In the genomic region with DNA sequence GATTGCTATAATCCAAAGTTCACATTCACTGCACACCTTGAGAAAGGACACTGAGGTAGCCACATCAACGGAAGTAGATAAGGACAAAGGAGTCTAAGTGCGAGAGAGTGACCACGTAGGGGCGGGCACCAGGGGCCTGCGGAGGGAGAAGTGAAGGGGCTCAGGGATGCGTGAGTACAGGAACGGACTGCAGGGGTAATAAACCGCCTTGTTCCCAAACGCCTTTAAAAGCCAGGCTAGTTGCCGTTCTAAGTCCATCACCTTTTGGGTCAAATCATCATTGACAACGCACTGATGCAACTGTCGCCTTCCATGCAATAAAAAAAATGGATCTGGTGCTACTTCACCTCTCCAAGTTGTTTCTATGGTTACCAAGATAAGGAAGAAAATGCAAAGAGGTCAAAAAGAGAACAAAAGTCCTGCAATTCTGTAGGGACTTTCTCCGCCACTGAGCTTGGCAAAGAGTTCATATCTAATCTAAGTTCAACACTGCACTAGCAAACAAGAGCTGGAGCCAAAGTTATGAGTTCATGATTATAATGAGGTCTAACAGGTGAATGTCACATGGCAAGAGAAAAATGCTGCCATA, we compare ENCODE assay signal across 1 cellular context.
A peak's percentile ranks its signal among the peaks of the same experiment; 100 is the strongest.
TF ChIP-seq lines count a peak whose summit lies in the region.

No MANE protein-coding gene starts in this region.

TF ChIP-seq in K562, 482 proteins besides CTCF, POLR2A, EP300 and RAD21 (continued from another document and continues in another):
- TF ChIP-seq, protein P1, sequence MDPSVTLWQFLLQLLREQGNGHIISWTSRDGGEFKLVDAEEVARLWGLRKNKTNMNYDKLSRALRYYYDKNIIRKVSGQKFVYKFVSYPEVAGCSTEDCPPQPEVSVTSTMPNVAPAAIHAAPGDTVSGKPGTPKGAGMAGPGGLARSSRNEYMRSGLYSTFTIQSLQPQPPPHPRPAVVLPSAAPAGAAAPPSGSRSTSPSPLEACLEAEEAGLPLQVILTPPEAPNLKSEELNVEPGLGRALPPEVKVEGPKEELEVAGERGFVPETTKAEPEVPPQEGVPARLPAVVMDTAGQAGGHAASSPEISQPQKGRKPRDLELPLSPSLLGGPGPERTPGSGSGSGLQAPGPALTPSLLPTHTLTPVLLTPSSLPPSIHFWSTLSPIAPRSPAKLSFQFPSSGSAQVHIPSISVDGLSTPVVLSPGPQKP (CRISPR knock-in tag; IDR thresholded peaks at IDR 0.05) = no peak
- TF ChIP-seq SRSF3 (IDR thresholded peaks at IDR 0.05; ENCODE audit: insufficient read depth, low read length) (no peak), FOXJ2 (tag; IDR thresholded peaks at IDR 0.05) (no peak), PHF20 (IDR thresholded peaks at IDR 0.05; ENCODE audit: partially characterized antibody) (no peak), RBM39 (optimal IDR thresholded peaks at IDR 0.05; ENCODE audit: low read depth, low read length) (no peak), ZC3H8 (IDR thresholded peaks at IDR 0.05) (no peak), ARID1B (IDR thresholded peaks at IDR 0.05) (peak; percentile 74), RBM17 (IDR thresholded peaks at IDR 0.05; ENCODE audit: borderline replicate concordance, low read depth, low read length) (no peak), NFE2 (IDR thresholded peaks at IDR 0.05; ENCODE audit: low read depth) (0 out of 2 replicates have a peak, but pooled peaks have one; percentile 3), NCOR1 (IDR thresholded peaks at IDR 0.05) (peak; percentile 40; the same call in 1 of the 2 replicates), ETV5 (CRISPR knock-in tag; IDR thresholded peaks at IDR 0.05; ENCODE audit: low read depth) (no peak), ZC3H4 (CRISPR knock-in tag; IDR thresholded peaks at IDR 0.05; ENCODE audit: borderline replicate concordance) (no peak), SAP30 (IDR thresholded peaks at IDR 0.05; ENCODE audit: borderline replicate concordance, insufficient read depth, low read depth, low read length, poor library complexity, severe bottlenecking) (no peak), JUND (IDR thresholded peaks at IDR 0.05; ENCODE audit: borderline replicate concordance, low read depth, low read length) (peak; percentile 35; the same call in 1 of the 2 replicates), JUND (tag; IDR thresholded peaks at IDR 0.05; ENCODE audit: borderline replicate concordance, low read depth, low read length) (no peak; the same call in 2 of the 3 replicates), ADNP (tag; IDR thresholded peaks at IDR 0.05) (no peak), MYBL2 (IDR thresholded peaks at IDR 0.05; ENCODE audit: low read depth) (no peak), MYBL2 (CRISPR knock-in tag; IDR thresholded peaks at IDR 0.05; ENCODE audit: borderline replicate concordance) (no peak), LCOR (CRISPR knock-in tag; IDR thresholded peaks at IDR 0.05) (no peak), KDM5B (IDR thresholded peaks at IDR 0.05; ENCODE audit: insufficient replicate concordance, low read depth, low read length) (no peak), XRCC4 (IDR thresholded peaks at IDR 0.05; ENCODE audit: extremely low read depth, insufficient read depth, insufficient read length) (no peak), SMARCC2 (IDR thresholded peaks at IDR 0.05; ENCODE audit: low read depth) (no peak), ZNF507 (tag; conservative IDR thresholded peaks at IDR 0.05) (no peak), GTF2A2 (tag; IDR thresholded peaks at IDR 0.05) (no peak), KLF10 (CRISPR knock-in tag; IDR thresholded peaks at IDR 0.05) (no peak), FOXA3 (CRISPR knock-in tag; conservative IDR thresholded peaks at IDR 0.05 in 1 of 2, IDR thresholded peaks at IDR 0.05 in 1 of 2) (peak in 1 of 2 experiments; percentile 28; a peak in 1 of 4 replicates), ZNF175 (CRISPR knock-in tag; IDR thresholded peaks at IDR 0.05; ENCODE audit: low read depth) (no peak), ZFP1 (CRISPR knock-in tag; IDR thresholded peaks at IDR 0.05) (no peak), RUNX1 (IDR thresholded peaks at IDR 0.05; ENCODE audit: low read depth) (no peak), ZNF41 (CRISPR knock-in tag; conservative IDR thresholded peaks at IDR 0.05) (no peak), CBFA2T3 (IDR thresholded peaks at IDR 0.05) (peak; percentile 72)
- TF ChIP-seq, protein P2, sequence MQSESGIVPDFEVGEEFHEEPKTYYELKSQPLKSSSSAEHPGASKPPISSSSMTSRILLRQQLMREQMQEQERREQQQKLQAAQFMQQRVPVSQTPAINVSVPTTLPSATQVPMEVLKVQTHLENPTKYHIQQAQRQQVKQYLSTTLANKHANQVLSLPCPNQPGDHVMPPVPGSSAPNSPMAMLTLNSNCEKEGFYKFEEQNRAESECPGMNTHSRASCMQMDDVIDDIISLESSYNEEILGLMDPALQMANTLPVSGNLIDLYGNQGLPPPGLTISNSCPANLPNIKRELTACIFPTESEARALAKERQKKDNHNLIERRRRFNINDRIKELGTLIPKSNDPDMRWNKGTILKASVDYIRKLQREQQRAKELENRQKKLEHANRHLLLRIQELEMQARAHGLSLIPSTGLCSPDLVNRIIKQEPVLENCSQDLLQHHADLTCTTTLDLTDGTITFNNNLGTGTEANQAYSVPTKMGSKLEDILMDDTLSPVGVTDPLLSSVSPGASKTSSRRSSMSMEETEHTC (IDR thresholded peaks at IDR 0.05) = no peak
- TF ChIP-seq, protein P3, sequence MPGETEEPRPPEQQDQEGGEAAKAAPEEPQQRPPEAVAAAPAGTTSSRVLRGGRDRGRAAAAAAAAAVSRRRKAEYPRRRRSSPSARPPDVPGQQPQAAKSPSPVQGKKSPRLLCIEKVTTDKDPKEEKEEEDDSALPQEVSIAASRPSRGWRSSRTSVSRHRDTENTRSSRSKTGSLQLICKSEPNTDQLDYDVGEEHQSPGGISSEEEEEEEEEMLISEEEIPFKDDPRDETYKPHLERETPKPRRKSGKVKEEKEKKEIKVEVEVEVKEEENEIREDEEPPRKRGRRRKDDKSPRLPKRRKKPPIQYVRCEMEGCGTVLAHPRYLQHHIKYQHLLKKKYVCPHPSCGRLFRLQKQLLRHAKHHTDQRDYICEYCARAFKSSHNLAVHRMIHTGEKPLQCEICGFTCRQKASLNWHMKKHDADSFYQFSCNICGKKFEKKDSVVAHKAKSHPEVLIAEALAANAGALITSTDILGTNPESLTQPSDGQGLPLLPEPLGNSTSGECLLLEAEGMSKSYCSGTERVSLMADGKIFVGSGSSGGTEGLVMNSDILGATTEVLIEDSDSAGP (CRISPR knock-in tag; IDR thresholded peaks at IDR 0.05) = no peak
- TF ChIP-seq, protein P4, sequence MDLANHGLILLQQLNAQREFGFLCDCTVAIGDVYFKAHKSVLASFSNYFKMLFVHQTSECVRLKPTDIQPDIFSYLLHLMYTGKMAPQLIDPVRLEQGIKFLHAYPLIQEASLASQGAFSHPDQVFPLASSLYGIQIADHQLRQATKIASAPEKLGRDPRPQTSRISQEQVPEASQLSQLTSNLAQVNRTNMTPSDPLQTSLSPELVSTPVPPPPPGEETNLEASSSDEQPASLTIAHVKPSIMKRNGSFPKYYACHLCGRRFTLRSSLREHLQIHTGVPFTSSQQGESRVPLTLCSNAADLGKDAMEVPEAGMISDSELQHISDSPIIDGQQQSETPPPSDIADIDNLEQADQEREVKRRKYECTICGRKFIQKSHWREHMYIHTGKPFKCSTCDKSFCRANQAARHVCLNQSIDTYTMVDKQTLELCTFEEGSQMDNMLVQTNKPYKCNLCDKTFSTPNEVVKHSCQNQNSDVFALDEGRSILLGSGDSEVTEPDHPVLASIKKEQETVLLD (IDR thresholded peaks at IDR 0.05) = no peak
- TF ChIP-seq, protein P5, sequence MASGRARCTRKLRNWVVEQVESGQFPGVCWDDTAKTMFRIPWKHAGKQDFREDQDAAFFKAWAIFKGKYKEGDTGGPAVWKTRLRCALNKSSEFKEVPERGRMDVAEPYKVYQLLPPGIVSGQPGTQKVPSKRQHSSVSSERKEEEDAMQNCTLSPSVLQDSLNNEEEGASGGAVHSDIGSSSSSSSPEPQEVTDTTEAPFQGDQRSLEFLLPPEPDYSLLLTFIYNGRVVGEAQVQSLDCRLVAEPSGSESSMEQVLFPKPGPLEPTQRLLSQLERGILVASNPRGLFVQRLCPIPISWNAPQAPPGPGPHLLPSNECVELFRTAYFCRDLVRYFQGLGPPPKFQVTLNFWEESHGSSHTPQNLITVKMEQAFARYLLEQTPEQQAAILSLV (tag; IDR thresholded peaks at IDR 0.05) = no peak
- TF ChIP-seq, protein P6, sequence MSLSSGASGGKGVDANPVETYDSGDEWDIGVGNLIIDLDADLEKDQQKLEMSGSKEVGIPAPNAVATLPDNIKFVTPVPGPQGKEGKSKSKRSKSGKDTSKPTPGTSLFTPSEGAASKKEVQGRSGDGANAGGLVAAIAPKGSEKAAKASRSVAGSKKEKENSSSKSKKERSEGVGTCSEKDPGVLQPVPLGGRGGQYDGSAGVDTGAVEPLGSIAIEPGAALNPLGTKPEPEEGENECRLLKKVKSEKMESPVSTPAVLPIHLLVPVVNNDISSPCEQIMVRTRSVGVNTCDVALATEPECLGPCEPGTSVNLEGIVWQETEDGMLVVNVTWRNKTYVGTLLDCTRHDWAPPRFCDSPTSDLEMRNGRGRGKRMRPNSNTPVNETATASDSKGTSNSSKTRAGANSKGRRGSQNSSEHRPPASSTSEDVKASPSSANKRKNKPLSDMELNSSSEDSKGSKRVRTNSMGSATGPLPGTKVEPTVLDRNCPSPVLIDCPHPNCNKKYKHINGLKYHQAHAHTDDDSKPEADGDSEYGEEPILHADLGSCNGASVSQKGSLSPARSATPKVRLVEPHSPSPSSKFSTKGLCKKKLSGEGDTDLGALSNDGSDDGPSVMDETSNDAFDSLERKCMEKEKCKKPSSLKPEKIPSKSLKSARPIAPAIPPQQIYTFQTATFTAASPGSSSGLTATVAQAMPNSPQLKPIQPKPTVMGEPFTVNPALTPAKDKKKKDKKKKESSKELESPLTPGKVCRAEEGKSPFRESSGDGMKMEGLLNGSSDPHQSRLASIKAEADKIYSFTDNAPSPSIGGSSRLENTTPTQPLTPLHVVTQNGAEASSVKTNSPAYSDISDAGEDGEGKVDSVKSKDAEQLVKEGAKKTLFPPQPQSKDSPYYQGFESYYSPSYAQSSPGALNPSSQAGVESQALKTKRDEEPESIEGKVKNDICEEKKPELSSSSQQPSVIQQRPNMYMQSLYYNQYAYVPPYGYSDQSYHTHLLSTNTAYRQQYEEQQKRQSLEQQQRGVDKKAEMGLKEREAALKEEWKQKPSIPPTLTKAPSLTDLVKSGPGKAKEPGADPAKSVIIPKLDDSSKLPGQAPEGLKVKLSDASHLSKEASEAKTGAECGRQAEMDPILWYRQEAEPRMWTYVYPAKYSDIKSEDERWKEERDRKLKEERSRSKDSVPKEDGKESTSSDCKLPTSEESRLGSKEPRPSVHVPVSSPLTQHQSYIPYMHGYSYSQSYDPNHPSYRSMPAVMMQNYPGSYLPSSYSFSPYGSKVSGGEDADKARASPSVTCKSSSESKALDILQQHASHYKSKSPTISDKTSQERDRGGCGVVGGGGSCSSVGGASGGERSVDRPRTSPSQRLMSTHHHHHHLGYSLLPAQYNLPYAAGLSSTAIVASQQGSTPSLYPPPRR (CRISPR knock-in tag; IDR thresholded peaks at IDR 0.05; ENCODE audit: borderline replicate concordance) = no peak
